9 cellular contexts compared by ENCODE assay signal in genomic region chr2:38533180-38533579, GRCh38.
A peak's percentile ranks its signal among the peaks of the same experiment; 100 is the strongest.
DNase-seq lines count a peak whose midpoint lies in the region; ATAC-seq, FAIRE-seq and TF ChIP-seq lines count a peak whose summit lies in the region.
"Had no signal": no experiment of that assay in that cellular context is flagged by ENCODE, and none has a peak within 500 bp of the region (broad histone marks: within the 10 kb centered on the region; RNA-seq: fewer than 3 reads in every experiment).

No MANE protein-coding gene starts in this region.

- no peaks in the 10 kb centered on the region for H3K9me3 Mint-ChIP-seq in dendritic cell treated with granulocyte-macrophage colony-stimulating factor and Interleukin-4, amounts not matched to agents 40 ng/mL and 50 ng/mL, for 4 days

- H3K4me3 Mint-ChIP-seq in dendritic cell treated with granulocyte-macrophage colony-stimulating factor and Interleukin-4, amounts not matched to agents 40 ng/mL and 50 ng/mL, for 4 days: no peak overlapping the region

- peak; percentile 99 for FAIRE-seq in GM12891 (lab: Jason Lieb, UNC)

- peaks cover 24% of the 10 kb centered on the region for H3K4me1 Mint-ChIP-seq in dendritic cell treated with granulocyte-macrophage colony-stimulating factor and Interleukin-4, amounts not matched to agents 40 ng/mL and 50 ng/mL, for 4 days (ENCODE audit: low read depth)

- no peak for TF ChIP-seq POLR2A in GM12891 (IDR thresholded peaks at IDR 0.05; ENCODE audit: low read depth, low read length)

- ATAC-seq in GM21381 (IDR thresholded peaks at IDR 0.05; ENCODE audit: unreplicated experiment) (peak; percentile 93), HG03175 (IDR thresholded peaks at IDR 0.05; ENCODE audit: unreplicated experiment) (peak; percentile 97)

- no peak overlapping the region for H3K4me3 ChIP-seq in foreskin fibroblast (ENCODE audit: low read depth in 1 of 2, low read length in 2 of 2)

- DNase-seq in GM12891 (ENCODE audit: insufficient read length, low spot score) (peak; percentile 56), foreskin fibroblast (no peak), NCI-H524 (lab: John Stamatoyannopoulos, UW) (no peak), AML-193 (lab: John Stamatoyannopoulos, UW) (no peak)
- DNase-seq in activated naive CD4-positive, alpha-beta T cell treated with Interleukin-2 at 50 U/mL for 16 hours: no peak
- DNase-seq: CD4-positive, alpha-beta memory T cell had no signal

- peaks cover 54% of the 10 kb centered on the region for H3K27me3 Mint-ChIP-seq in dendritic cell treated with granulocyte-macrophage colony-stimulating factor and Interleukin-4, amounts not matched to agents 40 ng/mL and 50 ng/mL, for 4 days

- H3K27ac Mint-ChIP-seq in dendritic cell treated with granulocyte-macrophage colony-stimulating factor and Interleukin-4, amounts not matched to agents 40 ng/mL and 50 ng/mL, for 4 days: peak overlapping the region; percentile 34

- no peak for TF ChIP-seq CTCF in foreskin fibroblast (IDR thresholded peaks at IDR 0.05; ENCODE audit: low read depth, low read length)

- H3K36me3 Mint-ChIP-seq in dendritic cell treated with granulocyte-macrophage colony-stimulating factor and Interleukin-4, amounts not matched to agents 40 ng/mL and 50 ng/mL, for 4 days (ENCODE audit: low read depth): no peaks in the 10 kb centered on the region
- H3K36me3 Mint-ChIP-seq: CD4-positive, alpha-beta memory T cell had no signal

- intact Hi-C loops in dendritic cell treated with granulocyte-macrophage colony-stimulating factor and Interleukin-4, amounts not matched to agents 40 ng/mL and 50 ng/mL, for 4 days (cut with micrococcal nuclease): no loop called here

TF ChIP-seq in GM12891, 5 proteins besides CTCF, POLR2A, EP300 and RAD21:
- TF ChIP-seq POU2F2 (IDR thresholded peaks at IDR 0.05; ENCODE audit: low read depth, low read length) (peak; percentile 93), TAF1 (IDR thresholded peaks at IDR 0.05; ENCODE audit: low read depth, low read length) (peak; percentile 30; the same call in 1 of the 2 replicates), SPI1 (IDR thresholded peaks at IDR 0.05; ENCODE audit: low read depth, low read length) (peak; percentile 98), PAX5 (IDR thresholded peaks at IDR 0.05; ENCODE audit: insufficient read depth, low read length, severe bottlenecking) (no peak), POLR2AphosphoS5 (IDR thresholded peaks at IDR 0.05; ENCODE audit: low read depth, low read length) (no peak)
TF ChIP-seq in GM12891: peak in this region for 3.
